9 cellular contexts compared by ENCODE assay signal in genomic region chr3:158532099-158532734, GRCh38. TPM values are rescaled to one million over a fixed set of nuclear protein-coding genes. Genes with fewer than 3 reads are reported as not detected.
DNase-seq lines count a peak whose midpoint lies in the region; FAIRE-seq and TF ChIP-seq lines count a peak whose summit lies in the region.
"Had no signal": no experiment of that assay in that cellular context is flagged by ENCODE, and none has a peak within 500 bp of the region (broad histone marks: within the 10 kb centered on the region; RNA-seq: fewer than 3 reads in every experiment).

No MANE protein-coding gene starts in this region.

- H3K9me3 Mint-ChIP-seq in CD14-positive monocyte: no peaks in the 10 kb centered on the region
- H3K9me3 Mint-ChIP-seq: naive thymus-derived CD8-positive, alpha-beta T cell had no signal

- peak; percentile 86 for FAIRE-seq in TTC549 (lab: Jason Lieb, UNC)

- no peaks in the 10 kb centered on the region for H3K4me1 Mint-ChIP-seq in CD14-positive monocyte
- H3K4me1 Mint-ChIP-seq: naive thymus-derived CD8-positive, alpha-beta T cell had no signal

- H3K36me3 Mint-ChIP-seq in CD14-positive monocyte: no peaks in the 10 kb centered on the region
- H3K36me3 Mint-ChIP-seq: naive thymus-derived CD8-positive, alpha-beta T cell had no signal

- H3K27ac Mint-ChIP-seq in CD14-positive monocyte: no peak overlapping the region
- H3K27ac Mint-ChIP-seq: naive thymus-derived CD8-positive, alpha-beta T cell had no signal

- DNase-seq in COLO829 (ENCODE audit: low spot score) (peak; percentile 56), GM20000 (ENCODE audit: low spot score) (peak; percentile 31), MV-4-11 (lab: John Stamatoyannopoulos, UW) (peak; percentile 18), iPS-NIHi7 (ENCODE audit: extremely low spot score) (peak; percentile 9), CD14-positive monocyte (ENCODE audit: low spot score) (no peak)
- no peak for DNase-seq in activated CD8-positive, alpha-beta memory T cell treated with anti-CD3 and anti-CD28 coated beads, Interleukin-2, amount 50 U/mL, for 4 hours
- DNase-seq in stimulated activated CD4-positive, alpha-beta T cell treated with anti-CD3 and anti-CD28 coated beads, Interleukin-4, amount 100 ng/mL, for 4 hours: no peak

- H3K27me3 Mint-ChIP-seq in CD14-positive monocyte (ENCODE audit: low read depth in 3 of 3): no peaks in the 10 kb centered on the region
- H3K27me3 Mint-ChIP-seq: naive thymus-derived CD8-positive, alpha-beta T cell had no signal

- peak; percentile 40 for TF ChIP-seq CTCF in GM20000 (IDR thresholded peaks at IDR 0.05; ENCODE audit: extremely low read depth, missing control alignments)
- no peak for TF ChIP-seq CTCF in CD14-positive monocyte (IDR thresholded peaks at IDR 0.05)

- intact Hi-C loops in CD14-positive monocyte (cut with micrococcal nuclease): no loop called here

- no peak overlapping the region for H3K4me3 Mint-ChIP-seq in CD14-positive monocyte
- H3K4me3 Mint-ChIP-seq: naive thymus-derived CD8-positive, alpha-beta T cell had no signal

RNA-seq across cellular contexts. Expression of gene MLF1, which starts 38.8 kb away (rescaled TPM):
- polyA plus RNA-seq in CD14-positive monocyte: under 1 TPM; 0.41 to 0.43 TPM

Comparison
In these comparisons a context has a peak if more than half of its experiments do, and no peak if none do; other contexts are left out.
1. DNase-seq: peak in COLO829 (single experiment), GM20000 (single experiment), MV-4-11 (single experiment) and iPS-NIHi7 (single experiment); none in activated CD8-positive, alpha-beta memory T cell treated with anti-CD3 and anti-CD28 coated beads, Interleukin-2, amount 50 U/mL, for 4 hours (single experiment), stimulated activated CD4-positive, alpha-beta T cell treated with anti-CD3 and anti-CD28 coated beads, Interleukin-4, amount 100 ng/mL, for 4 hours (0 of 2) and CD14-positive monocyte (single experiment).